ENCODE assay signal across 9 cellular contexts in genomic region chr22:20199906-20200305, GRCh38. TPM values are rescaled to one million over a fixed set of nuclear protein-coding genes. Genes with fewer than 3 reads are reported as not detected.
"Had no signal": no experiment of that assay in that cellular context is flagged by ENCODE, and none has a peak within 500 bp of the region (broad histone marks: within the 10 kb centered on the region; RNA-seq: fewer than 3 reads in every experiment).

No MANE protein-coding gene starts in this region.

- H3K4me3 Mint-ChIP-seq: H9 had no signal

- H3K9me3 Mint-ChIP-seq: H9 had no signal

- H3K9ac ChIP-seq: GM23248, KMS-11 had no signal

- FAIRE-seq: H1, H54, HTR-8/SVneo had no signal

- H3K27ac Mint-ChIP-seq: H9 had no signal

- H3K27ac ChIP-seq: GM23248, KMS-11 had no signal

- H2AFZ ChIP-seq: GM23248 had no signal

- DNase-seq: GM23248, H9, HCEC 1CT, IMR-90, KBM-7 had no signal

- H3K4me3 ChIP-seq: GM23248 had no signal

- H3K4me2 ChIP-seq: KMS-11 had no signal

RNA-seq across cellular contexts. Expression of gene CCDC188, which starts 49.1 kb away (rescaled TPM):
- total RNA-seq: H1, H9, IMR-90 had no signal
- polyA plus RNA-seq: H1 had no signal
